In the genomic region with DNA sequence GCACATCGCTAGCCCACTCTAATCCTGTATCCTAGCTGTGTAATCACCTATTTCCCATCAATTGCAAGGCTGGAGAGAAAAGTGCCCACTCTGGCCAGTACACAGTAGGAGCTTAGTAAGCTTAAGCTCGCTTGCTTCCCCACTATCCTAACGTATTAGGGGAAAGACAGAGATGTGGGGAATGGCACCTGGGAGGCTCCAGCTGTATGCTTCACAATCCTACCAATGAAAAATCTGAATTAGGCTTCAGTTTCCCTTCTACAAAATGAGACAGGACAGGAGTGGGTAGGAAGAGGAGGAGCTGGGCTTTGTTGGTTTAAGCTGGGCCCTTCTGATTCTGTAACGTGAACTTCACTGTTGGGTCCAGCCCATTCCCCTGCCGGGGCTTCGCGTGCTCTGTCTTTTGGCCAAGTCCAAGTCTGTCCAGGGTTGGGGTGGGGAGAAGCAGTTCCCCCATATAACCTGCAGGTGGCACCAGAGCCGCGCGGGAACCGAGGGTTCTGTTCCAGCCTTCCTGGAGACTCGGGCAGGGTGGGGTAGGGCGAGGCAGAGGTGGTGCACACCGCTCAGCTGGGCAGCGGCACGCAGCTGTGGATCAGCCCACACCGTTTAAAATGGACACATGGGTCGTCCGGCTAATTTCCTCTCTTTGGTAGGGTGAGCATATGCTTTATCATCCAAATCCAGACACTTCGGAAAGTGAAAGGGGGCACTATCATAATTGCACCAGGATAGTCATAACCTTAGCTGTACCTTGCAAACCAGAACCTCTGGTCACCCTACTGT, we compare ENCODE assay signal across 8 cellular contexts.
DNase-seq lines count a peak whose midpoint lies in the region; ATAC-seq and TF ChIP-seq lines count a peak whose summit lies in the region.

No MANE protein-coding gene starts in this region.

- H3K4me1 Mint-ChIP-seq in activated T-helper 1 cell treated with anti-CD3 and anti-CD28 coated beads, Interleukin-12 subunit alpha, Interleukin-12 subunit beta, Interleukin-2, Interleukin-4 antibody, amounts not matched to agents 30 ng/mL and 10 ng/mL and 1 ng/mL, durations not matched to agents 14 hours and 24 hours and 36 hours (ENCODE audit: low read depth) = peaks cover 16% of the 10 kb centered on the region

- peak; percentile 49 for ATAC-seq in GM18873 (IDR thresholded peaks at IDR 0.05; ENCODE audit: low FRiP score, unreplicated experiment)
- ATAC-seq in Panc1 = peak; percentile 100

- 8 to 11% (median 9%) methylated on average over 17 to 20 of the region's 20 CpGs for WGBS in stomach, 5 donors

- H3K4me1 ChIP-seq in Panc1 (ENCODE audit: control insufficient read depth, insufficient read depth, low read length) (peaks cover 3% of the 10 kb centered on the region; the same call in 1 of the 2 replicates), neutrophil (ENCODE audit: control insufficient read depth in 1 of 2, insufficient read depth in 1 of 2, low read depth in 1 of 2, low read length in 1 of 2) (peaks cover 5% of the 10 kb centered on the region in 2 experiments), stomach (peaks cover 0 to 10% (median 4%) of the 10 kb centered on the region in 4 donors)

- intact Hi-C loops in Panc1 (cut with micrococcal nuclease; ENCODE audit: unreplicated experiment) = loop anchor here (2.0 kb wide), 2 partner anchors 150 to 282 kb away; no protein-coding TSS in a partner anchor
- intact Hi-C loops in activated T-helper 1 cell treated with anti-CD3 and anti-CD28 coated beads, Interleukin-12 subunit alpha, Interleukin-12 subunit beta, Interleukin-2, Interleukin-4 antibody, amounts not matched to agents 30 ng/mL and 10 ng/mL and 1 ng/mL, durations not matched to agents 14 hours and 24 hours and 36 hours (cut with micrococcal nuclease) = loop anchor here (1.0 to 5.0 kb wide), 7 partner anchors 47 to 464 kb away; no protein-coding TSS in a partner anchor
- intact Hi-C loops in stomach (cut with DNase I; ENCODE audit: low total_unique reads) = no loop called here

- TF ChIP-seq POLR2A in stomach (IDR thresholded peaks at IDR 0.05) = no peak

- H3K27ac ChIP-seq in Panc1 (ENCODE audit: low read length) (no peak overlapping the region; the same call in 1 of the 2 replicates), neutrophil (no peak overlapping the region), stomach (no peak overlapping the region)

- H3K36me3 ChIP-seq in Panc1 (ENCODE audit: control insufficient read depth, insufficient read depth, low read length) = no peaks in the 10 kb centered on the region
- H3K36me3 ChIP-seq in neutrophil = no peaks in the 10 kb centered on the region
- no peaks in the 10 kb centered on the region for H3K36me3 ChIP-seq in stomach

- H3K27me3 ChIP-seq in Panc1 (ENCODE audit: control insufficient read depth, insufficient read depth, low read length) (no peaks in the 10 kb centered on the region; the same call in 1 of the 2 replicates), neutrophil (no peaks in the 10 kb centered on the region), stomach (no peaks in the 10 kb centered on the region)

- TF ChIP-seq EP300 in stomach (IDR thresholded peaks at IDR 0.05) = no peak

- POLR2A ChIA-PET in Panc1 (lab: Charles Lee) = no interaction called here

- no peaks in the 10 kb centered on the region for H3K36me3 Mint-ChIP-seq in activated T-helper 1 cell treated with anti-CD3 and anti-CD28 coated beads, Interleukin-12 subunit alpha, Interleukin-12 subunit beta, Interleukin-2, Interleukin-4 antibody, amounts not matched to agents 30 ng/mL and 10 ng/mL and 1 ng/mL, durations not matched to agents 14 hours and 24 hours and 36 hours (ENCODE audit: low read depth)

- in situ Hi-C loops in Panc1 (cut with HindIII; ENCODE audit: low pct_unique_long_range_greater_than_20kb, low sequenced_read_pairs) = no loop called here

- peak; percentile 1 for DNase-seq in AG09309 (ENCODE audit: low read depth)
- peak; percentile 65 for DNase-seq in HT1080 (ENCODE audit: low read depth)
- DNase-seq in Panc1 (ENCODE audit: low read depth, low spot score) = no peak
- DNase-seq in activated T-helper 1 cell treated with anti-CD3 and anti-CD28 coated beads, Interleukin-12 subunit alpha, Interleukin-12 subunit beta, Interleukin-2, Interleukin-4 antibody, amounts not matched to agents 30 ng/mL and 10 ng/mL and 1 ng/mL, durations not matched to agents 14 hours and 24 hours and 36 hours (ENCODE audit: low spot score) = peak; percentile 67
- DNase-seq in fibroblast of the aortic adventitia (ENCODE audit: low read depth) = peak; percentile 61
- DNase-seq in stomach = peak; percentile 83

- no peak overlapping the region for H3K4me3 Mint-ChIP-seq in activated T-helper 1 cell treated with anti-CD3 and anti-CD28 coated beads, Interleukin-12 subunit alpha, Interleukin-12 subunit beta, Interleukin-2, Interleukin-4 antibody, amounts not matched to agents 30 ng/mL and 10 ng/mL and 1 ng/mL, durations not matched to agents 14 hours and 24 hours and 36 hours

- peak; percentile 97 for TF ChIP-seq CTCF in AG09309 (IDR thresholded peaks at IDR 0.05; ENCODE audit: control insufficient read depth, insufficient read depth, low read depth, low read length, missing control alignments)
- TF ChIP-seq CTCF in Panc1 (IDR thresholded peaks at IDR 0.05) = peak; percentile 97
- peak; percentile 98 for TF ChIP-seq CTCF in fibroblast of the aortic adventitia (IDR thresholded peaks at IDR 0.05; ENCODE audit: insufficient read depth, low read length)
- TF ChIP-seq CTCF in neutrophil (IDR thresholded peaks at IDR 0.05) = peak; percentile 93
- peak in 5 of 7 experiments; percentile 90 to 99 (median 97) for TF ChIP-seq CTCF in stomach (IDR thresholded peaks at IDR 0.05)

- H3K4me3 ChIP-seq in AG09309 (ENCODE audit: control insufficient read depth, low read depth, low read length) = peak overlapping the region; percentile 29
- H3K4me3 ChIP-seq in Panc1 (ENCODE audit: low read depth in 2 of 2, low read length in 2 of 2) = peak overlapping the region; percentile 23 to 43
- peak overlapping the region; percentile 51 for H3K4me3 ChIP-seq in fibroblast of the aortic adventitia (ENCODE audit: low read depth, low read length)
- no peak overlapping the region for H3K4me3 ChIP-seq in neutrophil (ENCODE audit: low read depth in 1 of 2, low read length in 1 of 2)
- H3K4me3 ChIP-seq in stomach = peak overlapping the region; percentile 21 to 28 (median 24)

- H3K27ac Mint-ChIP-seq in activated T-helper 1 cell treated with anti-CD3 and anti-CD28 coated beads, Interleukin-12 subunit alpha, Interleukin-12 subunit beta, Interleukin-2, Interleukin-4 antibody, amounts not matched to agents 30 ng/mL and 10 ng/mL and 1 ng/mL, durations not matched to agents 14 hours and 24 hours and 36 hours = no peak overlapping the region

- CTCF ChIA-PET in Panc1 (lab: Charles Lee) = interaction anchor here (0.5 to 2.4 kb wide), 7 partner anchors 50 to 282 kb away, joined by 3 to 17 read pairs (median 4); no protein-coding TSS in a partner anchor

- no peaks in the 10 kb centered on the region for H3K9me3 Mint-ChIP-seq in activated T-helper 1 cell treated with anti-CD3 and anti-CD28 coated beads, Interleukin-12 subunit alpha, Interleukin-12 subunit beta, Interleukin-2, Interleukin-4 antibody, amounts not matched to agents 30 ng/mL and 10 ng/mL and 1 ng/mL, durations not matched to agents 14 hours and 24 hours and 36 hours

- H3K9me3 ChIP-seq in Panc1 (ENCODE audit: control insufficient read depth, insufficient read depth, low read depth, low read length) (no peaks in the 10 kb centered on the region), neutrophil (no peaks in the 10 kb centered on the region), stomach (no peaks in the 10 kb centered on the region)

- peaks cover 35% of the 10 kb centered on the region for H3K27me3 Mint-ChIP-seq in activated T-helper 1 cell treated with anti-CD3 and anti-CD28 coated beads, Interleukin-12 subunit alpha, Interleukin-12 subunit beta, Interleukin-2, Interleukin-4 antibody, amounts not matched to agents 30 ng/mL and 10 ng/mL and 1 ng/mL, durations not matched to agents 14 hours and 24 hours and 36 hours (ENCODE audit: insufficient read depth)

- BruUV-seq in Panc1 (replicated peaks; lab: Mats Ljungman, UMichigan) = no TSS peak

Comparison
In these comparisons a context has a peak if more than half of its experiments do, and no peak if none do; other contexts are left out.
1. H3K4me3 ChIP-seq: peak in AG09309 (single experiment), Panc1 (2 of 2), fibroblast of the aortic adventitia (single experiment) and stomach (4 of 4); none in neutrophil (0 of 2).
2. Peak in every context shown above with its lines, with median percentiles within 50 percentile points of each other: CTCF ChIP-seq.